In the genomic region with DNA sequence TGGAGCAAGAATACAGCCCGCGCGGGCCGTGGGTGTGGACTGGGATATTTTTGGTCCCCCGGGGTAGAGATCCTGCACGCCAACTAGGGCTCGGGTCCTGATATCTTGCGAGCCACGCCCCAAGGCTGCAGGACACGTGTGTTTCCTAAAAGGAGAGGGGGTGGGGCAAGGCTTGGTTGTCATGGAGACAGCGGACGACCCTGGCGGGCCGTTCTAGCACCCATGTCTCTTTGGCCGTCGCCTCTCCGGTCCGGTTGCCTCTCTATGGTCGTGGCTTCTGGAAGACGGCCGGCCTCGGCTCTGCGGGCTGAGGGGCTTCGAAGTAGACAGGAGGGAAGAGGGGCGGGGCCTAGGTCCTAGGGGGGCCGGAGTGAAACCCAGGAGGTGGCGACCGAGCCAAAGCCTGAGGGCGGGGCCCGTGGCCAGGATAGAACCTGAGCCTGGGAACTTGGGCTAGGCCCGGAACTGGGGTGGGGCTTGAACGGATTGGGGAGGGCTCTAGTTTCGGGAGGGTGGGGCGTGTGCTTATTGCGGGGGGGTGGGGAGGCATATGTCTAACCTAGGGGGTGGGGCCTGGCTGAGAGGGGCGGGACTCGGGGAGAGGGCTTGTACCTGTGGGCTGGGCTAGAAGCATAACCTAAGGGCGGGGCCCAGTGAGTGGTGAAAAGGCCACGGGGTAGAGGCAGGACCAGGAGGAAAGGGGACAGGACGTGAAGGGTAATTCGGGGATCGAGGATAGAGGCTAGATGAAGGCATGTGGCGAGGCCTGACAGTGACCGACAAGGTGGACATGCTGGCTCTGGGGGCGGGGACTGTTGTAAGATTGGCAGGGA, we compare ENCODE assay signal across 8 cellular contexts. TPM values are rescaled to one million over a fixed set of nuclear protein-coding genes. Genes with fewer than 3 reads are reported as not detected.
DNase-seq lines count a peak whose midpoint lies in the region; ATAC-seq, FAIRE-seq and TF ChIP-seq lines count a peak whose summit lies in the region.

No MANE protein-coding gene starts in this region.

- FAIRE-seq in TTC549 (lab: Jason Lieb, UNC): peak; percentile 36
- FAIRE-seq in K562 (lab: Jason Lieb, UNC): no peak

- H3K9ac ChIP-seq in K562 (ENCODE audit: insufficient read depth in 1 of 2, low read depth in 2 of 2, low read length in 2 of 2): peak overlapping the region; percentile 58 to 92

- no peaks in the 10 kb centered on the region for H3K36me3 ChIP-seq in K562 (ENCODE audit: control insufficient read depth, insufficient read depth, low read length)
- H3K36me3 ChIP-seq in gastrocnemius medialis: no peaks in the 10 kb centered on the region

- WGBS in K562 (ENCODE audit: insufficient coverage, low coverage, missing lambda C conversion rate): under 1% methylated on average over 39 of the region's 45 CpGs

- H3K9me1 ChIP-seq in K562 (ENCODE audit: control insufficient read depth, insufficient read depth, low read length): no peaks in the 10 kb centered on the region

- H3K27ac ChIP-seq in K562 (ENCODE audit: extremely low read depth, low read depth, low read length) (peak overlapping the region; percentile 73), gastrocnemius medialis (peak overlapping the region; percentile 92 to 100 (median 96))

- H3K27me3 ChIP-seq in K562 (ENCODE audit: control insufficient read depth in 2 of 2, insufficient read depth in 2 of 2, low read length in 2 of 2): no peaks in the 10 kb centered on the region; a peak in 1 of 5 replicates
- no peaks in the 10 kb centered on the region for H3K27me3 ChIP-seq in gastrocnemius medialis

- peaks cover 2% of the 10 kb centered on the region; the same call in 1 of the 2 replicates for H3K9me3 ChIP-seq in K562 (replicated peaks; ENCODE audit: control insufficient read depth, insufficient read depth, low read depth, low read length)
- no peaks in the 10 kb centered on the region for H3K9me3 ChIP-seq in gastrocnemius medialis

- no peaks in the 10 kb centered on the region for H3K79me2 ChIP-seq in K562 (ENCODE audit: control insufficient read depth, insufficient read depth, low read length)

- no TSS peak for BruUV-seq in K562 (replicated peaks; lab: Mats Ljungman, UMichigan)

- TF ChIP-seq CTCF in K562 (IDR thresholded peaks at IDR 0.05 in 2 of 3, conservative IDR thresholded peaks at IDR 0.05 in 1 of 3; ENCODE audit: insufficient read depth in 2 of 3, low read depth in 1 of 3, low read length in 3 of 3) (no peak), gastrocnemius medialis (IDR thresholded peaks at IDR 0.05 in 4 of 5, conservative IDR thresholded peaks at IDR 0.05 in 1 of 5) (no peak)

- ATAC-seq in GM18498 (IDR thresholded peaks at IDR 0.05; ENCODE audit: unreplicated experiment) (peak; percentile 65), HG02840 (IDR thresholded peaks at IDR 0.05; ENCODE audit: low FRiP score, unreplicated experiment) (peak; percentile 47), K562 (peak; percentile 84), gastrocnemius medialis (peak; percentile 59 to 62)

- CTCF ChIA-PET in K562 (lab: Yijun Ruan, JAX; ENCODE audit: low intra/inter-chr PET ratio): no interaction called here

- no peak for TF ChIP-seq RAD21 in K562 (CRISPR knock-in tag; conservative IDR thresholded peaks at IDR 0.05 in 1 of 2, IDR thresholded peaks at IDR 0.05 in 1 of 2)

- H3K4me3 ChIP-seq in K562 (peak overlapping the region; percentile 76), iPS-11a (ENCODE audit: low read depth, low read length) (peak overlapping the region; percentile 68), gastrocnemius medialis (peak overlapping the region; percentile 74 to 91 (median 80))

- DNase-seq in NCI-H187 treated with DMSO at 0.1 percent for 48 hours (lab: John Stamatoyannopoulos, UW) (peak; percentile 81), K562 (ENCODE audit: extremely low read depth in 1 of 4, low spot score in 3 of 4) (peak; percentile 92 to 98 (median 94)), gastrocnemius medialis (peak; percentile 98), pons (ENCODE audit: low spot score) (no peak)

- H2AFZ ChIP-seq in K562 (ENCODE audit: low read depth, low read length): peak overlapping the region; percentile 98

- TF ChIP-seq POLR2A in K562 (conservative IDR thresholded peaks at IDR 0.05) (peak; percentile 68), gastrocnemius medialis (IDR thresholded peaks at IDR 0.05) (peak; percentile 75 to 76)

- peaks cover 30 to 43% of the 10 kb centered on the region in 2 experiments for H3K4me1 ChIP-seq in K562 (replicated peaks in 1 of 2; ENCODE audit: control insufficient read depth in 2 of 2, insufficient read depth in 2 of 2, low read length in 2 of 2)
- H3K4me1 ChIP-seq in gastrocnemius medialis: peaks cover 13 to 37% of the 10 kb centered on the region in 2 donors

- TF ChIP-seq EP300 in K562 (IDR thresholded peaks at IDR 0.05; ENCODE audit: low read length): no peak

- POLR2A ChIA-PET in K562 (lab: Yijun Ruan, JAX): interaction anchor here (0.6 to 1.0 kb wide), 3 partner anchors 42 to 200 kb away, joined by 3 to 4 read pairs (median 3); a partner anchor contains a TSS

- in situ Hi-C loops in K562 (cut with MboI): loop anchor here (5.0 kb wide), 1 partner anchor 72 kb away; no protein-coding TSS in a partner anchor
- in situ Hi-C loops in gastrocnemius medialis (cut with MboI; ENCODE audit: low sequenced_read_pairs in 4 of 4): loop anchor here in 2 of 4 donors (10.0 kb wide), 2 partner anchors 75 to 125 kb away; a partner anchor contains a TSS

- peak overlapping the region; percentile 96 for H3K4me2 ChIP-seq in K562 (ENCODE audit: insufficient read depth, low read length)

- intact Hi-C loops in K562 (cut with micrococcal nuclease): loop anchor here (2.0 to 5.0 kb wide), 3 partner anchors 17 to 388 kb away; a partner anchor contains a TSS
- intact Hi-C loops in gastrocnemius medialis (cut with DNase I; ENCODE audit: low total_unique reads): loop anchor here (1.0 to 5.0 kb wide), 5 partner anchors 47 to 164 kb away; a partner anchor contains a TSS

- H4K20me1 ChIP-seq in K562 (replicated peaks; ENCODE audit: control insufficient read depth, insufficient read depth, low read length): no peaks in the 10 kb centered on the region

RNA-seq across cellular contexts. Expression of a gene that starts 0.7 kb away (rescaled TPM):
- total RNA-seq in K562 (2011; cell fraction: chromatin; rRNA removed; ENCODE audit: low replicate concordance): 4.5 and 13.1 TPM in 2 replicates
- total RNA-seq in K562 (2011; cell fraction: nucleolus; rRNA removed): 8.3 and 9.1 TPM in 2 replicates
- total RNA-seq in K562 (2011; cell fraction: nucleoplasm; rRNA removed): 5.7 and 7.9 TPM in 2 replicates
- total RNA-seq in K562 (2014; rRNA removed): 1.9 and 2.8 TPM in 2 replicates
- 0.38 and 0.44 TPM in 2 replicates for total RNA-seq in K562 (2014; rRNA removed; fragmentation: Illumina TruSeq; extraction: Trizol)
- total RNA-seq in K562 (2015; rRNA removed; fragmentation: Illumina TruSeq; extraction: Trizol): 0.79 and 1.0 TPM in 2 replicates
- total RNA-seq in K562 (2021): 1.6 and 2.0 TPM in 2 replicates
- 1.4 and 1.7 TPM in 2 replicates for polyA plus RNA-seq in K562 (2011; rRNA removed)
- 1.8 and 3.5 TPM in 2 replicates for polyA plus RNA-seq in K562 (2011; cell fraction: cytosol; rRNA removed)
- 7.2 and 8.8 TPM in 2 replicates for polyA plus RNA-seq in K562 (2011; cell fraction: nucleus; rRNA removed)
- 1.8 and 4.7 TPM in 2 replicates for polyA plus RNA-seq in K562 (2012)
- 1.1 and 1.3 TPM in 2 replicates for polyA plus RNA-seq in K562 (2014; fragmentation: Illumina TruSeq; extraction: Trizol)
- polyA plus RNA-seq in K562 (2014; fragmentation: Nextera tagmentation; extraction: Ambion mirVana): under 1 TPM; 0.06 to 0.10 TPM
- polyA plus RNA-seq in K562 (2014; rRNA removed): 2.0 and 3.0 TPM in 2 replicates
- 0.81 and 0.84 TPM in 2 replicates for polyA minus RNA-seq in K562 (2011; rRNA and poly(A)+ RNA removed)
- polyA minus RNA-seq in K562 (2011; cell fraction: cytosol; rRNA and poly(A)+ RNA removed): 2.1 and 3.7 TPM in 2 replicates
- 1.8 and 1.9 TPM in 2 replicates for polyA minus RNA-seq in K562 (2011; cell fraction: nucleus; rRNA and poly(A)+ RNA removed)
- 10 to 100 TPM; 20.7 to 53.8 (median 43.7) TPM for total RNA-seq in gastrocnemius medialis

RNA-seq across cellular contexts. Expression of a gene that starts 8.9 kb away (rescaled TPM):
- not detected in 2 replicates for total RNA-seq in K562 (2011; cell fraction: chromatin; rRNA removed; ENCODE audit: low replicate concordance)
- total RNA-seq in K562 (2011; cell fraction: nucleolus; rRNA removed): not detected in 2 replicates
- not detected in 2 replicates for total RNA-seq in K562 (2011; cell fraction: nucleoplasm; rRNA removed)
- total RNA-seq in K562 (2014; rRNA removed): not detected in 2 replicates
- total RNA-seq in K562 (2014; rRNA removed; fragmentation: Illumina TruSeq; extraction: Trizol): not detected in 2 replicates
- total RNA-seq in K562 (2015; rRNA removed; fragmentation: Illumina TruSeq; extraction: Trizol): not detected in 2 replicates
- total RNA-seq in K562 (2021): not detected in 2 replicates
- not detected in 2 replicates for polyA plus RNA-seq in K562 (2011; rRNA removed)
- not detected in 2 replicates for polyA plus RNA-seq in K562 (2011; cell fraction: cytosol; rRNA removed)
- polyA plus RNA-seq in K562 (2011; cell fraction: nucleus; rRNA removed): not detected in 2 replicates
- polyA plus RNA-seq in K562 (2012): not detected in 2 replicates
- not detected in 2 replicates for polyA plus RNA-seq in K562 (2014; fragmentation: Illumina TruSeq; extraction: Trizol)
- not detected for polyA plus RNA-seq in K562 (2014; fragmentation: Nextera tagmentation; extraction: Ambion mirVana)
- polyA plus RNA-seq in K562 (2014; rRNA removed): not detected in 2 replicates
- polyA minus RNA-seq in K562 (2011; rRNA and poly(A)+ RNA removed): not detected in 2 replicates
- polyA minus RNA-seq in K562 (2011; cell fraction: cytosol; rRNA and poly(A)+ RNA removed): not detected in 2 replicates
- polyA minus RNA-seq in K562 (2011; cell fraction: nucleus; rRNA and poly(A)+ RNA removed): not detected in 2 replicates
- total RNA-seq in gastrocnemius medialis: not detected

RNA-seq across cellular contexts. Expression of a gene that starts 21.1 kb away (rescaled TPM):
- total RNA-seq in K562 (2011; cell fraction: chromatin; rRNA removed; ENCODE audit: low replicate concordance): 0.62 TPM in 1 of 2 replicates, not detected in the other
- total RNA-seq in K562 (2011; cell fraction: nucleolus; rRNA removed): 0.26 TPM in 1 of 2 replicates, not detected in the other
- 0.22 TPM in 1 of 2 replicates, not detected in the other for total RNA-seq in K562 (2011; cell fraction: nucleoplasm; rRNA removed)
- total RNA-seq in K562 (2014; rRNA removed) (not detected in 2 replicates), K562 (2014; rRNA removed; fragmentation: Illumina TruSeq; extraction: Trizol) (not detected in 2 replicates), K562 (2015; rRNA removed; fragmentation: Illumina TruSeq; extraction: Trizol) (not detected in 2 replicates), K562 (2021) (not detected in 2 replicates), gastrocnemius medialis (not detected)
- polyA plus RNA-seq in K562 (2011; rRNA removed) (0.15 and 0.35 TPM in 2 replicates), K562 (2014; fragmentation: Illumina TruSeq; extraction: Trizol) (not detected in 2 replicates), K562 (2014; fragmentation: Nextera tagmentation; extraction: Ambion mirVana) (under 1 TPM in 1 of 2 experiments, not detected in 1; 0.06 TPM), K562 (2014; rRNA removed) (not detected in 2 replicates)
- 0.10 and 0.18 TPM in 2 replicates for polyA plus RNA-seq in K562 (2011; cell fraction: cytosol; rRNA removed)
- 0.18 and 0.28 TPM in 2 replicates for polyA plus RNA-seq in K562 (2011; cell fraction: nucleus; rRNA removed)
- 0.12 TPM in 1 of 2 replicates, not detected in the other for polyA plus RNA-seq in K562 (2012)
- polyA minus RNA-seq in K562 (2011; rRNA and poly(A)+ RNA removed): not detected in 2 replicates
- polyA minus RNA-seq in K562 (2011; cell fraction: cytosol; rRNA and poly(A)+ RNA removed): not detected in 2 replicates
- 0.22 and 0.27 TPM in 2 replicates for polyA minus RNA-seq in K562 (2011; cell fraction: nucleus; rRNA and poly(A)+ RNA removed)

RNA-seq across cellular contexts. Expression of a gene that starts 41.9 kb away (rescaled TPM):
- 25.8 and 59.8 TPM in 2 replicates for total RNA-seq in K562 (2011; cell fraction: chromatin; rRNA removed; ENCODE audit: low replicate concordance)
- total RNA-seq in K562 (2011; cell fraction: nucleolus; rRNA removed): 50.9 and 57.9 TPM in 2 replicates
- total RNA-seq in K562 (2011; cell fraction: nucleoplasm; rRNA removed): 34.4 and 35.8 TPM in 2 replicates
- total RNA-seq in K562 (2014; rRNA removed): 38.1 and 42.4 TPM in 2 replicates
- 5.7 and 10.9 TPM in 2 replicates for total RNA-seq in K562 (2014; rRNA removed; fragmentation: Illumina TruSeq; extraction: Trizol)
- 27.7 and 31.0 TPM in 2 replicates for total RNA-seq in K562 (2015; rRNA removed; fragmentation: Illumina TruSeq; extraction: Trizol)
- 61.1 and 65.5 TPM in 2 replicates for total RNA-seq in K562 (2021)
- polyA plus RNA-seq in K562 (2011; rRNA removed): 21.2 and 39.4 TPM in 2 replicates
- polyA plus RNA-seq in K562 (2011; cell fraction: cytosol; rRNA removed): 57.8 and 119 TPM in 2 replicates
- polyA plus RNA-seq in K562 (2011; cell fraction: nucleus; rRNA removed): 39.0 and 56.0 TPM in 2 replicates
- polyA plus RNA-seq in K562 (2012): 40.4 and 112 TPM in 2 replicates
- polyA plus RNA-seq in K562 (2014; fragmentation: Illumina TruSeq; extraction: Trizol): 23.7 and 27.1 TPM in 2 replicates
- polyA plus RNA-seq in K562 (2014; fragmentation: Nextera tagmentation; extraction: Ambion mirVana): 1 to 10 TPM in 1 of 2 experiments, under 1 TPM in 1; 0.79 to 1.1 TPM
- polyA plus RNA-seq in K562 (2014; rRNA removed): 51.7 and 52.6 TPM in 2 replicates
- 13.2 and 17.5 TPM in 2 replicates for polyA minus RNA-seq in K562 (2011; rRNA and poly(A)+ RNA removed)
- 28.4 and 35.0 TPM in 2 replicates for polyA minus RNA-seq in K562 (2011; cell fraction: cytosol; rRNA and poly(A)+ RNA removed)
- polyA minus RNA-seq in K562 (2011; cell fraction: nucleus; rRNA and poly(A)+ RNA removed): 23.0 and 27.4 TPM in 2 replicates
- 10 to 100 TPM; 22.1 to 25.1 (median 23.4) TPM for total RNA-seq in gastrocnemius medialis

RNA-seq across cellular contexts. Expression of a gene that starts 49.7 kb away (rescaled TPM):
- 25.5 and 71.2 TPM in 2 replicates for total RNA-seq in K562 (2011; cell fraction: chromatin; rRNA removed; ENCODE audit: low replicate concordance)
- 47.4 and 53.0 TPM in 2 replicates for total RNA-seq in K562 (2011; cell fraction: nucleolus; rRNA removed)
- total RNA-seq in K562 (2011; cell fraction: nucleoplasm; rRNA removed): 44.1 and 57.1 TPM in 2 replicates
- 43.0 and 45.3 TPM in 2 replicates for total RNA-seq in K562 (2014; rRNA removed)
- 7.1 and 10.0 TPM in 2 replicates for total RNA-seq in K562 (2014; rRNA removed; fragmentation: Illumina TruSeq; extraction: Trizol)
- total RNA-seq in K562 (2015; rRNA removed; fragmentation: Illumina TruSeq; extraction: Trizol): 21.1 and 22.8 TPM in 2 replicates
- 46.2 and 46.9 TPM in 2 replicates for total RNA-seq in K562 (2021)
- polyA plus RNA-seq in K562 (2011; rRNA removed): 22.4 and 28.1 TPM in 2 replicates
- polyA plus RNA-seq in K562 (2011; cell fraction: cytosol; rRNA removed): 36.6 and 75.2 TPM in 2 replicates
- 33.1 and 48.1 TPM in 2 replicates for polyA plus RNA-seq in K562 (2011; cell fraction: nucleus; rRNA removed)
- polyA plus RNA-seq in K562 (2012): 26.7 and 60.7 TPM in 2 replicates
- polyA plus RNA-seq in K562 (2014; fragmentation: Illumina TruSeq; extraction: Trizol): 22.5 and 34.3 TPM in 2 replicates
- polyA plus RNA-seq in K562 (2014; fragmentation: Nextera tagmentation; extraction: Ambion mirVana): 1 to 10 TPM; 1.2 to 1.7 TPM
- polyA plus RNA-seq in K562 (2014; rRNA removed): 39.7 and 42.5 TPM in 2 replicates
- polyA minus RNA-seq in K562 (2011; rRNA and poly(A)+ RNA removed): 6.1 and 9.0 TPM in 2 replicates
- 10.4 and 19.3 TPM in 2 replicates for polyA minus RNA-seq in K562 (2011; cell fraction: cytosol; rRNA and poly(A)+ RNA removed)
- 15.6 and 16.1 TPM in 2 replicates for polyA minus RNA-seq in K562 (2011; cell fraction: nucleus; rRNA and poly(A)+ RNA removed)
- total RNA-seq in gastrocnemius medialis: 10 to 100 TPM; 35.8 to 62.7 (median 52.3) TPM
